Comparison of ENCODE assay signal across 12 cellular contexts in the genomic region with DNA sequence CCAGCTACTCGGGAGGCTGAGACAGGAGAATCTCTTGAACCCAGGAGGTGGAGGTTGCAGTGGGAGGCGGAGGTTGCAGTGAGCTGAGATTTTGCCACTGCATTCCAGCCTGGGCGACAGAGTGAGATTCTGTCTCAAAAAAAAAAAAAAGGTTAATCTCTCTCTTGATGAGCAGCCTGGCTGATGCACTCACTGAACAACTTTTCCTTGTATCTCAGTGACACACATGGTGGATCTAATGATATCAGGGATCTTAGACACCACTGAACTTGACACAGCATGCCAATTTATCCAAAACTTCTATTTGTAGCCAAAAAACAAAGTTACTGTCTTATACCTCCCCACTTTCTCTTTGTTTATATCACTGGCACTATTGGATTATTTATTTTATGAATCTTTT. TPM values are rescaled to one million over a fixed set of nuclear protein-coding genes. Genes with fewer than 3 reads are reported as not detected.
"Had no signal": no experiment of that assay in that cellular context is flagged by ENCODE, and none has a peak within 500 bp of the region (broad histone marks: within the 10 kb centered on the region; RNA-seq: fewer than 3 reads in every experiment).

No MANE protein-coding gene starts in this region.

- ATAC-seq: GM23338, HCT116 had no signal

- H2AFZ ChIP-seq: GM23248, GM23338 had no signal

- DNase-seq: GM23248, GOT3, H7, H9, HCEC 1CT, HFFc6 had no signal

- H3K27ac ChIP-seq: GM23248 had no signal

- FAIRE-seq: H1, H54 had no signal

- H3K9me3 Mint-ChIP-seq: GM23338, H9, HFFc6 had no signal

- H3K4me2 ChIP-seq: GM23338 had no signal

- H3K27ac Mint-ChIP-seq: GM23338, HFFc6 had no signal

- H3K4me1 ChIP-seq: HAP-1 had no signal

- H3K36me3 ChIP-seq: HAP-1 had no signal

- H3K9ac ChIP-seq: GM23248 had no signal

- H3K4me3 ChIP-seq: GM23248, GM23338, HAP-1 had no signal

- H3K9me3 ChIP-seq: HAP-1 had no signal

- H3K4me3 Mint-ChIP-seq: GM23338, H9, HFFc6 had no signal

RNA-seq across cellular contexts. Expression of gene RHBDL2, which starts 16.2 kb away (rescaled TPM):
- total RNA-seq: H4, H9 had no signal

RNA-seq across cellular contexts. Expression of gene GJA9, which starts 44.0 kb away (rescaled TPM):
- total RNA-seq: GM23338, H1, H4, H7, H9, HFFc6 had no signal
- polyA plus RNA-seq: GM23248, H1 had no signal
